In the genomic region with DNA sequence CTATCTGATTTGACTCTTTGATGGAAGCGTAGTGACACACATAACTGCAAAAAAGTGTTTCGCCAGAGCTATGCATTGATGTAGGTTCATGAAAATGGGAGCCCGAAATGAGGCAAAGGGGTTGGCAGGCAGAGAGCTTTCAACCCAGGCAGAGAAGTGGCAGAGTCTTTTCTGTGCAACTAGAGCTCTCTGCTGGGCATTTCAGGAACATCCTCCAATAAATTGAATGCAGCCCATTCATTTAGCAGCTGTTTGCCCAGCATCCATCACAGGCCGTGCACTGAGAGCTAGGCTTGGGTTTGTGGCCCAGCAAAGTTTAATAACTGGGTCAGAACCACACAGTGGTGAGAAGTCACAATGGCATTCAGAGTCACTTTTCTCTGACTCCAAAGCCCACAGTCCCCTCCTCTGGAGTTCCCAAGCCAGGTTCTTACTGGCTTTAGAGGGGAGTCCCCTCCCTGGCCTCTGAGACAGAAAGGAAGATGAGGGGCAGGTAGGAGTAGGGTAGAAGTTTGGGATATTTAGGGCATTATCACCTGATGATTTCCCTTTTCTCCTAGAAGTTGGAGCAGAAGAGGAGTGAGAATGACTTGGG, we compare ENCODE assay signal across 9 cellular contexts. TPM values are rescaled to one million over a fixed set of nuclear protein-coding genes. Genes with fewer than 3 reads are reported as not detected.
DNase-seq lines count a peak whose midpoint lies in the region; ATAC-seq lines count a peak whose summit lies in the region.
"Had no signal": no experiment of that assay in that cellular context is flagged by ENCODE, and none has a peak within 500 bp of the region (broad histone marks: within the 10 kb centered on the region; RNA-seq: fewer than 3 reads in every experiment).

No MANE protein-coding gene starts in this region.

- no peak overlapping the region for H3K4me3 ChIP-seq in naive thymus-derived CD4-positive, alpha-beta T cell (ENCODE audit: low read length)

- H3K27ac ChIP-seq in naive thymus-derived CD4-positive, alpha-beta T cell (ENCODE audit: low read depth, low read length), result no peak overlapping the region
- H3K27ac ChIP-seq: neutrophil had no signal

- intact Hi-C loops in naive thymus-derived CD4-positive, alpha-beta T cell (cut with micrococcal nuclease), result loop anchor here in 1 of 2 donors (1.0 kb wide), 1 partner anchor 131 kb away; no protein-coding TSS in a partner anchor

- no peaks in the 10 kb centered on the region for H3K4me1 ChIP-seq in naive thymus-derived CD4-positive, alpha-beta T cell (ENCODE audit: control insufficient read depth in 2 of 2, insufficient read depth in 2 of 2, low read length in 2 of 2)

- no peak overlapping the region for H3K4me3 Mint-ChIP-seq in naive thymus-derived CD4-positive, alpha-beta T cell

- CTCF ChIA-PET in naive thymus-derived CD4-positive, alpha-beta T cell (lab: Charles Lee), result interaction anchor here (0.6 to 1.6 kb wide), 6 partner anchors 55 to 420 kb away, joined by 3 to 7 read pairs (median 4); no protein-coding TSS in a partner anchor

- no peaks in the 10 kb centered on the region for H3K27me3 ChIP-seq in naive thymus-derived CD4-positive, alpha-beta T cell (ENCODE audit: control insufficient read depth in 2 of 2, insufficient read depth in 2 of 2, low read length in 2 of 2)

- H3K36me3 ChIP-seq in naive thymus-derived CD4-positive, alpha-beta T cell (ENCODE audit: control insufficient read depth in 2 of 3, insufficient read depth in 3 of 3, low read length in 3 of 3), result no peaks in the 10 kb centered on the region
- H3K36me3 ChIP-seq: neutrophil had no signal

- no peaks in the 10 kb centered on the region for H3K36me3 Mint-ChIP-seq in naive thymus-derived CD4-positive, alpha-beta T cell

- H3K27me3 Mint-ChIP-seq in naive thymus-derived CD4-positive, alpha-beta T cell, result peaks cover 19 to 35% (median 24%) of the 10 kb centered on the region in 5 donors

- POLR2A ChIA-PET in naive thymus-derived CD4-positive, alpha-beta T cell (lab: Charles Lee), result no interaction called here

- no peak overlapping the region for H3K27ac Mint-ChIP-seq in naive thymus-derived CD4-positive, alpha-beta T cell

- no peaks in the 10 kb centered on the region for H3K9me3 Mint-ChIP-seq in naive thymus-derived CD4-positive, alpha-beta T cell

- no peaks in the 10 kb centered on the region for H3K4me1 Mint-ChIP-seq in naive thymus-derived CD4-positive, alpha-beta T cell

- DNase-seq in DMS153 treated with DMSO at 0.1 percent for 48 hours (lab: John Stamatoyannopoulos, UW; ENCODE audit: unreplicated experiment) (peak; percentile 45), HPDE6-E6E7 (ENCODE audit: extremely low spot score) (peak; percentile 76), NOMO-1 treated with dmso at 0.1 percent for 144 hours (lab: John Stamatoyannopoulos, UW; ENCODE audit: unreplicated experiment) (peak; percentile 19), cerebellum (ENCODE audit: low spot score) (peak; percentile 90)
- peak in 7 of 9 donors; percentile 4 to 33 (median 17) for DNase-seq in naive thymus-derived CD4-positive, alpha-beta T cell
- DNase-seq in activated CD4-positive, CD25-positive, alpha-beta regulatory T cell treated with anti-CD3 and anti-CD28 coated beads, Interleukin-2, amount 50 U/mL, for 72 hours, result no peak

- H3K9me3 ChIP-seq in naive thymus-derived CD4-positive, alpha-beta T cell (ENCODE audit: control insufficient read depth in 2 of 3, low read length in 3 of 3), result no peaks in the 10 kb centered on the region
- H3K9me3 ChIP-seq: neutrophil had no signal

- peak; percentile 41 for ATAC-seq in naive thymus-derived CD4-positive, alpha-beta T cell
- no peak for ATAC-seq in HG03097 (IDR thresholded peaks at IDR 0.05; ENCODE audit: low FRiP score, unreplicated experiment)
- no peak for ATAC-seq in GM21529 (IDR thresholded peaks at IDR 0.05; ENCODE audit: unreplicated experiment)

RNA-seq across cellular contexts. Expression of gene ELMO2, which starts 31.8 kb away (rescaled TPM):
- total RNA-seq in cerebellum, result 57.5 TPM
- total RNA-seq in naive thymus-derived CD4-positive, alpha-beta T cell, result 100 to 1,000 TPM in 1 of 5 experiments, 10 to 100 TPM in 4; 50.8 to 104 (median 52.3) TPM
- 10 to 100 TPM; 35.6 to 67.4 TPM for polyA plus RNA-seq in naive thymus-derived CD4-positive, alpha-beta T cell
